Comparison of ENCODE assay signal across 2 cellular contexts in genomic region chr9:133661846-133662636, GRCh38.
A peak's percentile ranks its signal among the peaks of the same experiment; 100 is the strongest.
TF ChIP-seq lines count a peak whose summit lies in the region.

No MANE protein-coding gene starts in this region.

TF ChIP-seq in SK-N-SH, 30 proteins besides CTCF, POLR2A, EP300 and RAD21:
- no peak for TF ChIP-seq POLR2AphosphoS5 (IDR thresholded peaks at IDR 0.05; ENCODE audit: low read depth, low read length)
- 0 out of 2 replicates have a peak, but pooled peaks have one; percentile 35 for TF ChIP-seq FOXJ3 (CRISPR knock-in tag; IDR thresholded peaks at IDR 0.05)
TF ChIP-seq in SK-N-SH: peak in this region for 1.

TF ChIP-seq in H1, 55 proteins besides CTCF, POLR2A, EP300 and RAD21:
- TF ChIP-seq HDAC2 (IDR thresholded peaks at IDR 0.05; ENCODE audit: borderline replicate concordance in 1 of 2, low read depth in 2 of 2, low read length in 2 of 2), result no peak
